Comparison of ENCODE assay signal across 8 cellular contexts in the genomic region with DNA sequence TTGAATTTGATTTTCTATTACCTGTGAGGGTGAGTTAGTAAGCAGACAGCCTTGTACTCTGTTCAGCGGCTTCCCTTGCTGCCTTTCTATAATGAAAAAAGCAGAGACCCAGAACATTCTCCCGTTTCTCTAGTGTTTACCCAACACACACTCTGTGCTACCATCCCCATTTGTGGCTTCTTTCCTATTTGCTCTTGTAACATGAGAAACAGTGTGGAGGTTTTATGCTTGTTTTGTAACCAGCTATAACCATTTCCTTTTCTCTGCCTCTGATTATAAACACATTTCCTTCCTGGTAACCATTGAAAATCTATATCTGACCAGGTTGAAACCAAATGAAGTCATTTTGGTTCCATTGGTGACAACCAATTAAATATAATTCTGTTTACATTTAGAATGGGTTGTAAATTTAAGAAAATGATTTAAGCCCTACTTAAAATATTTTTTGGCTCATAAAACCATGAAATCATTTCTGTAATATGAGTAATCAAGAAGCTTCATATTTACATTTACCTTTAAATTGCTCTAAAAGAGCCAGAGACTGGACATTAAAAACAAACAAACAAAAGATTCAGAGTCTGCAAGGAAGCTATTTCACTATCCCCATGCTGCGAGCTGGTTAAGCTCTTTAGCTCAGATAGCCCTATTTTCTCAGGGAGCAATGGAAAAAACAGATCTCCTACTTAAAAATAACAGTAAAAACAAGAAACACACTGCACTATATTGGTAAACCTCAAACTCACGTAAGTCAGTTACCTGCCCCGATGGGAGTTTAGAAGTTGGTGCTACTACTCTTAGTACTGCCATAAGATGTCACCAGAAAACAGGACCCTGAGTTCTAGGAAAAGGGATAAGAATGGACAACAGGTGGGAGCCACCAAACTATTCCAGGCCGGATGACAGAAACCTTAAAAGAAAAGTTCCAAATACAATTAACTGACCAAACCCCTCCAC.
DNase-seq lines count a peak whose midpoint lies in the region; ATAC-seq, FAIRE-seq and TF ChIP-seq lines count a peak whose summit lies in the region.

No MANE protein-coding gene starts in this region.

- 67 to 68% methylated on average over 6 of the region's 6 CpGs for WGBS in pancreas, 2 donors

- no peaks in the 10 kb centered on the region for H3K27me3 ChIP-seq in pancreas

- H3K27me3 Mint-ChIP-seq in progenitor cell of endocrine pancreas = no peaks in the 10 kb centered on the region

- H3K36me3 ChIP-seq in pancreas = no peaks in the 10 kb centered on the region

- peaks cover 0 to 10% (median 0%) of the 10 kb centered on the region in 3 donors for H3K4me1 ChIP-seq in pancreas

- peak; percentile 83 for DNase-seq in NCI-H1092 (lab: John Stamatoyannopoulos, UW)
- DNase-seq in astrocyte of the spinal cord (ENCODE audit: low read depth, low spot score) = peak; percentile 73
- DNase-seq in pancreas = no peak
- DNase-seq in NCI-H524 treated with DMSO at 0.1 percent for 48 hours (lab: John Stamatoyannopoulos, UW) = no peak
- DNase-seq in progenitor cell of endocrine pancreas (ENCODE audit: low spot score, unreplicated experiment) = no peak

- peak; percentile 26 for ATAC-seq in GM19351 (IDR thresholded peaks at IDR 0.05; ENCODE audit: unreplicated experiment)
- peak in 3 of 4 donors; percentile 52 to 82 (median 58) for ATAC-seq in pancreas
- no peak for ATAC-seq in GM18858 (IDR thresholded peaks at IDR 0.05; ENCODE audit: unreplicated experiment)
- no peak for ATAC-seq in HG03439 (IDR thresholded peaks at IDR 0.05; ENCODE audit: unreplicated experiment)

- in situ Hi-C loops in astrocyte of the spinal cord (cut with HindIII; ENCODE audit: low sequenced_read_pairs) = no loop called here

- FAIRE-seq in pancreas (lab: Jason Lieb, UNC) = no peak

- intact Hi-C loops in pancreas (cut with DNase I) = no loop called here

- H3K36me3 Mint-ChIP-seq in progenitor cell of endocrine pancreas (ENCODE audit: insufficient read depth) = no peaks in the 10 kb centered on the region

- H3K4me1 Mint-ChIP-seq in progenitor cell of endocrine pancreas (ENCODE audit: low read depth) = peaks cover 32% of the 10 kb centered on the region

- H3K9me3 Mint-ChIP-seq in progenitor cell of endocrine pancreas (ENCODE audit: low read depth) = no peaks in the 10 kb centered on the region

- TF ChIP-seq CTCF in astrocyte of the spinal cord (IDR thresholded peaks at IDR 0.05; ENCODE audit: low read depth, low read length) (no peak), pancreas (IDR thresholded peaks at IDR 0.05) (no peak), progenitor cell of endocrine pancreas (IDR thresholded peaks at IDR 0.05; ENCODE audit: unreplicated experiment) (no peak)

- H3K4me3 Mint-ChIP-seq in progenitor cell of endocrine pancreas (ENCODE audit: low read depth) = no peak overlapping the region

- no peak overlapping the region for H3K27ac Mint-ChIP-seq in progenitor cell of endocrine pancreas

- H3K4me3 ChIP-seq in astrocyte of the spinal cord (ENCODE audit: low read depth, low read length) (no peak overlapping the region), pancreas (no peak overlapping the region)

- no peaks in the 10 kb centered on the region for H3K9me3 ChIP-seq in pancreas

- peak overlapping the region in 2 of 4 donors; percentile 45 to 68 for H3K27ac ChIP-seq in pancreas

Comparison
In these comparisons a context has a peak if more than half of its experiments do, and no peak if none do; other contexts are left out.
1. ATAC-seq: peak in GM19351 (single experiment) and pancreas (3 of 4); none in GM18858 (single experiment) and HG03439 (single experiment).
2. DNase-seq: peak in NCI-H1092 (single experiment) and astrocyte of the spinal cord (single experiment); none in pancreas (0 of 6), NCI-H524 treated with DMSO at 0.1 percent for 48 hours (single experiment) and progenitor cell of endocrine pancreas (single experiment).